In genomic region chr17:27554152-27554551, GRCh38 we compare ENCODE assay signal across 21 cellular contexts.
DNase-seq lines count a peak whose midpoint lies in the region; ATAC-seq and TF ChIP-seq lines count a peak whose summit lies in the region.
"Had no signal": no experiment of that assay in that cellular context is flagged by ENCODE, and none has a peak within 500 bp of the region (broad histone marks: within the 10 kb centered on the region; RNA-seq: fewer than 3 reads in every experiment).

No MANE protein-coding gene starts in this region.

- no peaks in the 10 kb centered on the region for H3K9me3 ChIP-seq in SJSA1 (replicated peaks)
- no peaks in the 10 kb centered on the region for H3K9me3 ChIP-seq in sigmoid colon

- ATAC-seq in HG02852 (IDR thresholded peaks at IDR 0.05; ENCODE audit: unreplicated experiment): no peak
- ATAC-seq: PC-3, WTC11 had no signal

- no peak overlapping the region for H4K8ac ChIP-seq in mesendoderm (ENCODE audit: low read depth, low read length)

- H3K9ac ChIP-seq in mesendoderm (ENCODE audit: low read length): no peak overlapping the region

- H3K27ac ChIP-seq in SJSA1: peak overlapping the region; percentile 39
- H3K27ac ChIP-seq in sigmoid colon: peak overlapping the region in 3 of 4 donors; percentile 20 to 55 (median 37)
- H3K27ac ChIP-seq in mesendoderm (ENCODE audit: low read depth, low read length): no peak overlapping the region

- H3K36me3 ChIP-seq in SJSA1 (no peaks in the 10 kb centered on the region), sigmoid colon (peaks cover 0 to 6% (median 0%) of the 10 kb centered on the region in 4 donors), mesendoderm (ENCODE audit: control insufficient read depth, insufficient read depth, low read length) (no peaks in the 10 kb centered on the region)

- WGBS in sigmoid colon, 2 donors: 88 to 90% methylated on average over 11 of the region's 11 CpGs
- no CpG with 5 or more reads among the region's 11 CpGs for WGBS in mesendoderm (ENCODE audit: extremely low coverage, insufficient coverage, low lambda C conversion rate)

- no peak overlapping the region for H2AK5ac ChIP-seq in mesendoderm (ENCODE audit: low read length)

- H3K27me3 ChIP-seq in SJSA1 (replicated peaks) (no peaks in the 10 kb centered on the region), sigmoid colon (no peaks in the 10 kb centered on the region), mesendoderm (ENCODE audit: insufficient read depth, low read length, poor library complexity) (no peaks in the 10 kb centered on the region)

- H3K56ac ChIP-seq in mesendoderm (ENCODE audit: low read length): no peak overlapping the region

- H2BK120ac ChIP-seq in mesendoderm (ENCODE audit: low read depth, low read length): no peak overlapping the region

- H3K4me1 ChIP-seq in SJSA1 (replicated peaks) (peaks cover 38% of the 10 kb centered on the region), sigmoid colon (peaks cover 0 to 32% (median 26%) of the 10 kb centered on the region in 4 donors), mesendoderm (ENCODE audit: control insufficient read depth, low read depth, low read length) (peaks cover 7% of the 10 kb centered on the region)

- H3K79me2 ChIP-seq in mesendoderm (ENCODE audit: control insufficient read depth, insufficient read depth, low read length): peaks cover 2% of the 10 kb centered on the region

- H2BK15ac ChIP-seq in mesendoderm (replicated peaks; ENCODE audit: low read depth): no peak overlapping the region

- H3K23ac ChIP-seq in mesendoderm (ENCODE audit: low read length): no peak overlapping the region

- H3K18ac ChIP-seq in mesendoderm (ENCODE audit: low read length): no peak overlapping the region

- TF ChIP-seq POLR2A in sigmoid colon (IDR thresholded peaks at IDR 0.05): no peak

- H3K4me2 ChIP-seq in mesendoderm (ENCODE audit: low read length): no peak overlapping the region

- peaks cover 8% of the 10 kb centered on the region for H3K79me1 ChIP-seq in mesendoderm (ENCODE audit: low read length)

- peak; percentile 84 for DNase-seq in EH (ENCODE audit: low read depth)
- peak in 1 of 2 experiments; percentile 64 for DNase-seq in SJSA1 (ENCODE audit: low read depth in 1 of 2, low spot score in 2 of 2)
- peak; percentile 42 for DNase-seq in fibroblast of mammary gland (ENCODE audit: low read depth)
- no peak for DNase-seq in sigmoid colon
- no peak for DNase-seq in activated gamma-delta T cell (lab: John Stamatoyannopoulos, UW)
- no peak for DNase-seq in foreskin fibroblast
- DNase-seq in mesendoderm: no peak
- DNase-seq: activated CD4-positive, alpha-beta memory T cell treated with anti-CD3 and anti-CD28 coated beads for 36 hours; activated T-cell treated with anti-CD3 and anti-CD28 coated beads for 4 hours; amygdala; CD4-positive, alpha-beta T cell; effector CD8-positive, alpha-beta T cell; GF-D8; immature natural killer cell; KBM-7; NCI-H1930; PC-3; stimulated activated CD4-positive, alpha-beta T cell treated with anti-CD3 and anti-CD28 coated beads, Interleukin-15, amount 100 ng/mL, for 24 hours had no signal

- TF ChIP-seq CTCF in fibroblast of mammary gland (conservative IDR thresholded peaks at IDR 0.05; ENCODE audit: control insufficient read depth, insufficient read depth, low read depth, low read length) (no peak), sigmoid colon (IDR thresholded peaks at IDR 0.05) (no peak), foreskin fibroblast (IDR thresholded peaks at IDR 0.05; ENCODE audit: low read depth, low read length) (no peak)

- no peak for TF ChIP-seq EP300 in sigmoid colon (IDR thresholded peaks at IDR 0.05)

- H3K4ac ChIP-seq in mesendoderm (ENCODE audit: low read depth, low read length): no peak overlapping the region

- no peak overlapping the region for H2BK5ac ChIP-seq in mesendoderm (ENCODE audit: low read length)

- intact Hi-C loops in sigmoid colon (cut with DNase I): no loop called here

- H3K4me3 ChIP-seq in SJSA1 (no peak overlapping the region), fibroblast of mammary gland (ENCODE audit: control insufficient read depth, low read depth, low read length) (no peak overlapping the region), sigmoid colon (no peak overlapping the region), foreskin fibroblast (ENCODE audit: low read depth in 1 of 2, low read length in 2 of 2) (no peak overlapping the region), mesendoderm (ENCODE audit: low read length) (no peak overlapping the region)
- H3K4me3 ChIP-seq: SK-N-MC had no signal

- H4K5ac ChIP-seq in mesendoderm (ENCODE audit: low read length): no peak overlapping the region

Comparison
In these comparisons a context has a peak if more than half of its experiments do, and no peak if none do; other contexts are left out.
1. DNase-seq: peak in EH (single experiment) and fibroblast of mammary gland (single experiment); none in sigmoid colon (single experiment), activated gamma-delta T cell (single experiment), foreskin fibroblast (0 of 2) and mesendoderm (single experiment).